Comparison of ENCODE assay signal across 1 cellular context in genomic region chr9:132440769-132441168, GRCh38.
TF ChIP-seq lines count a peak whose summit lies in the region.

No MANE protein-coding gene starts in this region.

TF ChIP-seq in GM23338, 12 proteins besides CTCF, POLR2A, EP300 and RAD21:
- TF ChIP-seq, protein P1, sequence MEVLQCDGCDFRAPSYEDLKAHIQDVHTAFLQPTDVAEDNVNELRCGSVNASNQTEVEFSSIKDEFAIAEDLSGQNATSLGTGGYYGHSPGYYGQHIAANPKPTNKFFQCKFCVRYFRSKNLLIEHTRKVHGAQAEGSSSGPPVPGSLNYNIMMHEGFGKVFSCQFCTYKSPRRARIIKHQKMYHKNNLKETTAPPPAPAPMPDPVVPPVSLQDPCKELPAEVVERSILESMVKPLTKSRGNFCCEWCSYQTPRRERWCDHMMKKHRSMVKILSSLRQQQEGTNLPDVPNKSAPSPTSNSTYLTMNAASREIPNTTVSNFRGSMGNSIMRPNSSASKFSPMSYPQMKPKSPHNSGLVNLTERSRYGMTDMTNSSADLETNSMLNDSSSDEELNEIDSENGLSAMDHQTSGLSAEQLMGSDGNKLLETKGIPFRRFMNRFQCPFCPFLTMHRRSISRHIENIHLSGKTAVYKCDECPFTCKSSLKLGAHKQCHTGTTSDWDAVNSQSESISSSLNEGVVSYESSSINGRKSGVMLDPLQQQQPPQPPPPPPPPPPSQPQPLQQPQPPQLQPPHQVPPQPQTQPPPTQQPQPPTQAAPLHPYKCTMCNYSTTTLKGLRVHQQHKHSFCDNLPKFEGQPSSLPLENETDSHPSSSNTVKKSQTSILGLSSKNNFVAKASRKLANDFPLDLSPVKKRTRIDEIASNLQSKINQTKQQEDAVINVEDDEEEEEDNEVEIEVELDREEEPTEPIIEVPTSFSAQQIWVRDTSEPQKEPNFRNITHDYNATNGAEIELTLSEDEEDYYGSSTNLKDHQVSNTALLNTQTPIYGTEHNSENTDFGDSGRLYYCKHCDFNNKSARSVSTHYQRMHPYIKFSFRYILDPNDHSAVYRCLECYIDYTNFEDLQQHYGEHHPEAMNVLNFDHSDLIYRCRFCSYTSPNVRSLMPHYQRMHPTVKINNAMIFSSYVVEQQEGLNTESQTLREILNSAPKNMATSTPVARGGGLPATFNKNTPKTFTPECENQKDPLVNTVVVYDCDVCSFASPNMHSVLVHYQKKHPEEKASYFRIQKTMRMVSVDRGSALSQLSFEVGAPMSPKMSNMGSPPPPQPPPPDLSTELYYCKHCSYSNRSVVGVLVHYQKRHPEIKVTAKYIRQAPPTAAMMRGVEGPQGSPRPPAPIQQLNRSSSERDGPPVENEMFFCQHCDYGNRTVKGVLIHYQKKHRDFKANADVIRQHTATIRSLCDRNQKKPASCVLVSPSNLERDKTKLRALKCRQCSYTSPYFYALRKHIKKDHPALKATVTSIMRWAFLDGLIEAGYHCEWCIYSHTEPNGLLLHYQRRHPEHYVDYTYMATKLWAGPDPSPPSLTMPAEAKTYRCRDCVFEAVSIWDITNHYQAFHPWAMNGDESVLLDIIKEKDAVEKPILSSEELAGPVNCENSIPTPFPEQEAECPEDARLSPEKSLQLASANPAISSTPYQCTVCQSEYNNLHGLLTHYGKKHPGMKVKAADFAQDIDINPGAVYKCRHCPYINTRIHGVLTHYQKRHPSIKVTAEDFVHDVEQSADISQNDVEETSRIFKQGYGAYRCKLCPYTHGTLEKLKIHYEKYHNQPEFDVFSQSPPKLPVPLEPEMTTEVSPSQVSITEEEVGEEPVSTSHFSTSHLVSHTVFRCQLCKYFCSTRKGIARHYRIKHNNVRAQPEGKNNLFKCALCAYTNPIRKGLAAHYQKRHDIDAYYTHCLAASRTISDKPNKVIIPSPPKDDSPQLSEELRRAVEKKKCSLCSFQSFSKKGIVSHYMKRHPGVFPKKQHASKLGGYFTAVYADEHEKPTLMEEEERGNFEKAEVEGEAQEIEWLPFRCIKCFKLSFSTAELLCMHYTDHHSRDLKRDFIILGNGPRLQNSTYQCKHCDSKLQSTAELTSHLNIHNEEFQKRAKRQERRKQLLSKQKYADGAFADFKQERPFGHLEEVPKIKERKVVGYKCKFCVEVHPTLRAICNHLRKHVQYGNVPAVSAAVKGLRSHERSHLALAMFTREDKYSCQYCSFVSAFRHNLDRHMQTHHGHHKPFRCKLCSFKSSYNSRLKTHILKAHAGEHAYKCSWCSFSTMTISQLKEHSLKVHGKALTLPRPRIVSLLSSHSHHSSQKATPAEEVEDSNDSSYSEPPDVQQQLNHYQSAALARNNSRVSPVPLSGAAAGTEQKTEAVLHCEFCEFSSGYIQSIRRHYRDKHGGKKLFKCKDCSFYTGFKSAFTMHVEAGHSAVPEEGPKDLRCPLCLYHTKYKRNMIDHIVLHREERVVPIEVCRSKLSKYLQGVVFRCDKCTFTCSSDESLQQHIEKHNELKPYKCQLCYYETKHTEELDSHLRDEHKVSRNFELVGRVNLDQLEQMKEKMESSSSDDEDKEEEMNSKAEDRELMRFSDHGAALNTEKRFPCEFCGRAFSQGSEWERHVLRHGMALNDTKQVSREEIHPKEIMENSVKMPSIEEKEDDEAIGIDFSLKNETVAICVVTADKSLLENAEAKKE (CRISPR knock-in tag; IDR thresholded peaks at IDR 0.05), result no peak
